In genomic region chr2:149606251-149606811, GRCh38 we compare ENCODE assay signal across 17 cellular contexts. TPM values are rescaled to one million over a fixed set of nuclear protein-coding genes. Genes with fewer than 3 reads are reported as not detected.
A peak's percentile ranks its signal among the peaks of the same experiment; 100 is the strongest.
DNase-seq lines count a peak whose midpoint lies in the region; ATAC-seq and TF ChIP-seq lines count a peak whose summit lies in the region.
"Had no signal": no experiment of that assay in that cellular context is flagged by ENCODE, and none has a peak within 500 bp of the region (broad histone marks: within the 10 kb centered on the region; RNA-seq: fewer than 3 reads in every experiment).

No MANE protein-coding gene starts in this region.

- H3K4me3 Mint-ChIP-seq in MCF 10A (ENCODE audit: unreplicated experiment) (no peak overlapping the region), type B pancreatic cell (no peak overlapping the region)
- H3K4me3 Mint-ChIP-seq: B cell; CD4-positive, alpha-beta memory T cell; IgD-negative memory B cell had no signal

- H3K36me3 ChIP-seq in breast epithelium (no peaks in the 10 kb centered on the region), body of pancreas (replicated peaks in 1 of 2; ENCODE audit: insufficient read depth in 1 of 2, low read depth in 2 of 2) (no peaks in the 10 kb centered on the region)

- BruUV-seq in MCF 10A (replicated peaks; lab: Mats Ljungman, UMichigan) = no TSS peak

- H3K27me3 Mint-ChIP-seq in MCF 10A (ENCODE audit: insufficient read depth, unreplicated experiment) (no peaks in the 10 kb centered on the region), type B pancreatic cell (no peaks in the 10 kb centered on the region)

- DNase-seq in MCF 10A (ENCODE audit: unreplicated experiment) = no peak
- no peak for DNase-seq in breast epithelium (ENCODE audit: low spot score in 2 of 2)
- peak; percentile 75 for DNase-seq in amniotic epithelial cell (ENCODE audit: low read depth)
- DNase-seq in fibroblast of villous mesenchyme (ENCODE audit: low read depth) = peak; percentile 37
- no peak for DNase-seq in type B pancreatic cell (ENCODE audit: extremely low spot score, unreplicated experiment)
- no peak for DNase-seq in stimulated activated CD4-positive, alpha-beta T cell treated with anti-CD3 and anti-CD28 coated beads, Interleukin-4, amount 100 ng/mL, for 4 hours
- no peak for DNase-seq in body of pancreas
- DNase-seq: CD4-positive, alpha-beta memory T cell; DND-41; NCI-H146; NCI-H2107; NCI-H446; NCI-H774; Right ventricle myocardium superior had no signal

- H3K9me3 Mint-ChIP-seq in MCF 10A (ENCODE audit: unreplicated experiment) = peaks cover 14% of the 10 kb centered on the region
- H3K9me3 Mint-ChIP-seq in type B pancreatic cell = peaks cover 16% of the 10 kb centered on the region

- CTCF ChIA-PET in MCF 10A (lab: Yijun Ruan, JAX) = interaction anchor here (0.6 kb wide), 2 partner anchors 64 to 77 kb away, joined by 3 read pairs; no protein-coding TSS in a partner anchor

- POLR2A ChIA-PET in MCF 10A (lab: Yijun Ruan, JAX) = no interaction called here

- H3K27ac Mint-ChIP-seq in MCF 10A (ENCODE audit: low read depth, unreplicated experiment) (peak overlapping the region; percentile 1), type B pancreatic cell (peak overlapping the region; percentile 47)
- H3K27ac Mint-ChIP-seq: B cell; CD4-positive, alpha-beta memory T cell; IgD-negative memory B cell had no signal

- H3K4me3 ChIP-seq in breast epithelium = no peak overlapping the region
- no peak overlapping the region for H3K4me3 ChIP-seq in fibroblast of villous mesenchyme (ENCODE audit: low read depth, low read length)
- H3K4me3 ChIP-seq in body of pancreas = no peak overlapping the region

- no peak for TF ChIP-seq POLR2A in breast epithelium (IDR thresholded peaks at IDR 0.05)
- TF ChIP-seq POLR2A in body of pancreas (IDR thresholded peaks at IDR 0.05) = no peak

- H3K36me3 Mint-ChIP-seq in MCF 10A (ENCODE audit: insufficient read depth, unreplicated experiment) (no peaks in the 10 kb centered on the region), type B pancreatic cell (peaks cover 7% of the 10 kb centered on the region)

- H3K27me3 ChIP-seq in breast epithelium (no peaks in the 10 kb centered on the region), body of pancreas (no peaks in the 10 kb centered on the region)

- H3K4me1 ChIP-seq in breast epithelium = no peaks in the 10 kb centered on the region
- peaks cover 3% of the 10 kb centered on the region for H3K4me1 ChIP-seq in body of pancreas

- intact Hi-C loops in MCF 10A (cut with micrococcal nuclease) = no loop called here
- intact Hi-C loops in breast epithelium (cut with DNase I; ENCODE audit: low total_unique reads) = no loop called here
- intact Hi-C loops in body of pancreas (cut with DNase I) = no loop called here

- ATAC-seq in body of pancreas = no peak
- ATAC-seq in HG03025 (IDR thresholded peaks at IDR 0.05; ENCODE audit: low FRiP score, unreplicated experiment) = no peak

- TF ChIP-seq CTCF in MCF 10A (IDR thresholded peaks at IDR 0.05; ENCODE audit: unreplicated experiment) (no peak), breast epithelium (IDR thresholded peaks at IDR 0.05) (no peak), fibroblast of villous mesenchyme (IDR thresholded peaks at IDR 0.05; ENCODE audit: insufficient read depth, low read depth, low read length) (no peak), type B pancreatic cell (conservative IDR thresholded peaks at IDR 0.05) (no peak), body of pancreas (IDR thresholded peaks at IDR 0.05) (no peak)

- H3K9me3 ChIP-seq in breast epithelium (peaks cover 0 to 5% of the 10 kb centered on the region in 2 donors), body of pancreas (no peaks in the 10 kb centered on the region)

- H3K27ac ChIP-seq in breast epithelium (no peak overlapping the region), body of pancreas (no peak overlapping the region)

- peaks cover 7% of the 10 kb centered on the region for H3K4me1 Mint-ChIP-seq in MCF 10A (ENCODE audit: insufficient read depth, unreplicated experiment)
- peaks cover 7% of the 10 kb centered on the region for H3K4me1 Mint-ChIP-seq in type B pancreatic cell (ENCODE audit: unreplicated experiment)
- H3K4me1 Mint-ChIP-seq: B cell had no signal

RNA-seq across cellular contexts. Expression of gene MMADHC, which starts 18.8 kb away (rescaled TPM):
- total RNA-seq in MCF 10A (2022) = 151 and 156 TPM in 2 replicates
- 100 to 1,000 TPM in 2 of 3 donors, 10 to 100 TPM in 1; 84.2 to 111 (median 109) TPM for total RNA-seq in breast epithelium
- 173 and 265 TPM in 2 replicates for total RNA-seq in fibroblast of villous mesenchyme
- 87.3 and 98.0 TPM in 2 replicates for total RNA-seq in type B pancreatic cell (ENCODE audit: low replicate concordance)
- total RNA-seq in body of pancreas = 10 to 100 TPM; 33.6 to 52.9 TPM

Comparison
In these comparisons a context has a peak if more than half of its experiments do, and no peak if none do; other contexts are left out.
1. DNase-seq: peak in amniotic epithelial cell (single experiment) and fibroblast of villous mesenchyme (single experiment); none in MCF 10A (single experiment), breast epithelium (0 of 2), type B pancreatic cell (single experiment), stimulated activated CD4-positive, alpha-beta T cell treated with anti-CD3 and anti-CD28 coated beads, Interleukin-4, amount 100 ng/mL, for 4 hours (0 of 2) and body of pancreas (0 of 4).